In genomic region chr14:35384386-35385041, GRCh38 we compare ENCODE assay signal across 9 cellular contexts. TPM values are rescaled to one million over a fixed set of nuclear protein-coding genes. Genes with fewer than 3 reads are reported as not detected.
A peak's percentile ranks its signal among the peaks of the same experiment; 100 is the strongest.
DNase-seq lines count a peak whose midpoint lies in the region; ATAC-seq and TF ChIP-seq lines count a peak whose summit lies in the region.
"Had no signal": no experiment of that assay in that cellular context is flagged by ENCODE, and none has a peak within 500 bp of the region (broad histone marks: within the 10 kb centered on the region; RNA-seq: fewer than 3 reads in every experiment).

No MANE protein-coding gene starts in this region.

- peak; percentile 75 to 84 for ATAC-seq in gastrocnemius medialis
- ATAC-seq in HG02588 (IDR thresholded peaks at IDR 0.05; ENCODE audit: unreplicated experiment) = no peak

- peak; percentile 39 to 67 for TF ChIP-seq POLR2A in gastrocnemius medialis (IDR thresholded peaks at IDR 0.05)

- no peaks in the 10 kb centered on the region for H3K36me3 ChIP-seq in brain microvascular endothelial cell (replicated peaks)
- no peaks in the 10 kb centered on the region for H3K36me3 ChIP-seq in gastrocnemius medialis

- intact Hi-C loops in gastrocnemius medialis (cut with DNase I; ENCODE audit: low total_unique reads) = loop anchor here (1.0 kb wide), 3 partner anchors 20 to 92 kb away; partner anchors contain the start of genes NFKBIA and PSMA6

- H3K4me3 ChIP-seq in brain microvascular endothelial cell (ENCODE audit: low read depth, low read length) (no peak overlapping the region), gastrocnemius medialis (peak overlapping the region; percentile 8 to 14 (median 11))

- H3K27me3 ChIP-seq in brain microvascular endothelial cell (replicated peaks) (no peaks in the 10 kb centered on the region), gastrocnemius medialis (no peaks in the 10 kb centered on the region)

- no peaks in the 10 kb centered on the region for H3K9me3 ChIP-seq in gastrocnemius medialis

- peak; percentile 38 for TF ChIP-seq CTCF in brain microvascular endothelial cell (IDR thresholded peaks at IDR 0.05; ENCODE audit: low read depth, low read length, missing control alignments)
- peak in 4 of 5 experiments; percentile 50 to 59 (median 54) for TF ChIP-seq CTCF in gastrocnemius medialis (IDR thresholded peaks at IDR 0.05 in 4 of 5, conservative IDR thresholded peaks at IDR 0.05 in 1 of 5)

- peaks cover 37 to 50% of the 10 kb centered on the region in 2 donors for H3K4me1 ChIP-seq in gastrocnemius medialis

- H3K27ac ChIP-seq in brain microvascular endothelial cell (peak overlapping the region; percentile 93), gastrocnemius medialis (peak overlapping the region; percentile 86 to 93 (median 90))

- DNase-seq in Daoy (ENCODE audit: low read depth) (peak; percentile 86), brain microvascular endothelial cell (peak; percentile 96), islet precursor cell (peak; percentile 85), gastrocnemius medialis (peak; percentile 77 to 92), NCI-H82 (lab: John Stamatoyannopoulos, UW) (no peak), H4 (ENCODE audit: low spot score) (no peak), 8988T (no peak)
- DNase-seq: stimulated activated CD4-positive, alpha-beta T cell treated with anti-CD3 and anti-CD28 coated beads, Interleukin-4, amount 100 ng/mL, for 4 hours had no signal

- in situ Hi-C loops in brain microvascular endothelial cell (cut with HindIII; ENCODE audit: low pct_ligation_motif_present, low sequenced_read_pairs) (no loop called here), gastrocnemius medialis (cut with MboI; ENCODE audit: low sequenced_read_pairs in 4 of 4) (no loop called here)

RNA-seq across cellular contexts. Expression of gene NFKBIA, which starts 20.0 kb away (rescaled TPM):
- total RNA-seq in Daoy (2014; rRNA removed; shearing (Covaris generic)) = 259 and 298 TPM in 2 replicates
- 100 to 1,000 TPM; 185 to 379 (median 320) TPM for total RNA-seq in gastrocnemius medialis
- 39.5 and 41.4 TPM in 2 replicates for total RNA-seq in H4 (2014; rRNA removed; shearing (Covaris generic))

Comparison
In these comparisons a context has a peak if more than half of its experiments do, and no peak if none do; other contexts are left out.
1. DNase-seq: peak in Daoy (single experiment), brain microvascular endothelial cell (single experiment), islet precursor cell (single experiment) and gastrocnemius medialis (2 of 2); none in NCI-H82 (single experiment), H4 (single experiment) and 8988T (single experiment).